8 cellular contexts compared by ENCODE assay signal in the genomic region with DNA sequence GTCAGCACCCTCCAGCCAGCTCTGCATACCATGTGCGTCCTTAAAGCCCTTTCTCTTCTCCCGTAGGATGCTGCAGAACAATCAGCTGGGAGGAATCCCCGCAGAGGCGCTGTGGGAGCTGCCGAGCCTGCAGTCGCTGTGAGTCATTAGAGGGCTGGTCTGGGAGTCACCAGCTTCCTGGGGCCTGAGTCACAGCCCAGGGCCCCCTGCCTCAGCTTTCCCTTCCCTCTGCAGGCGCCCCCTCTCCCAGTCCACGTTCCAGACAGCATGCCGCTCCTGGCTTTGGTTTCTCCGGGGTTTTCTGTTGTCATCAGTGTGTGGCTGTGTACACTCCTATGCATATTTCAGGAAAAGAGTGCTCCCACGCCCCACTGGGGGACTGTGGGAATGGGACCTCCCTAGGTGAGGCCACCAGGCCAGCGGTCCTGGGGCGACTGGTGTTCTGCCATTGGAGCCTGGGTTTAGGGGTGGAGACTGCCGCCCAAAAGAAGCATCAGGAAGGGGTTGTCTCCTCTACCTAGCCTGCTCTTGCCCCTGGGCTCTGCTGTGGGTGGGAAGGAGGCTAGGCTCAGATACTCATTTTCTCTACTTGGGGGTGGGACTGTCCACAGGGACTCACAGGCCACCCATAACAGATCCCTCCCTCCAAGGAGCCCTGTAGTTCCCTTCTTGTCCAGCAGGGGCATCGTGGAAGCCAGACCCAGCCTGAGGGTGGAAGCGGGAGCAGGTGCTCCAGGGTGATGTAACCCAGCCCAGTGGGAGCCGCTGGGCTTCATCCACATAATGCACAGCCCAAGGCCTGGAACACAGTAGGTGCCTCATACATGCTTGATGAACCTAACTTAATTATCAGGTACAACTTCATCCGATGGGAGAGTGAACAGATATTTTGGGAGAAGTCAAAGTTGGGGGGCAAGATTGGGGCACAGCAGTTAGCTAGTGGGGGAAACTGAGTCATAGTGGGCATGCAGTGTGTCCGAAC. TPM values are rescaled to one million over a fixed set of nuclear protein-coding genes. Genes with fewer than 3 reads are reported as not detected.
DNase-seq lines count a peak whose midpoint lies in the region; ATAC-seq and TF ChIP-seq lines count a peak whose summit lies in the region.

No MANE protein-coding gene starts in this region.

- 55 to 69% methylated on average over 14 to 15 of the region's 19 CpGs for WGBS in thyroid gland, 2 donors

- peaks cover 24% of the 10 kb centered on the region for H3K4me1 ChIP-seq in Panc1 (ENCODE audit: control insufficient read depth, insufficient read depth, low read length)
- H3K4me1 ChIP-seq in osteoblast (ENCODE audit: insufficient read depth, low read length), result peaks cover 19% of the 10 kb centered on the region
- peaks cover 0 to 4% of the 10 kb centered on the region in 2 donors for H3K4me1 ChIP-seq in thyroid gland

- peaks cover 20% of the 10 kb centered on the region for H3K27me3 Mint-ChIP-seq in activated T-cell treated with anti-CD3 and anti-CD28 coated beads, Interleukin-2, amount 50 U/mL, for 24 hours

- BruUV-seq in Panc1 (replicated peaks; lab: Mats Ljungman, UMichigan), result no TSS peak

- CTCF ChIA-PET in Panc1 (lab: Charles Lee), result interaction anchor here (0.6 to 0.8 kb wide), 3 partner anchors 30 to 482 kb away, joined by 3 to 8 read pairs (median 3); no protein-coding TSS in a partner anchor

- TF ChIP-seq CTCF in GM10266 (IDR thresholded peaks at IDR 0.05; ENCODE audit: control insufficient read depth, insufficient read depth, low read depth, missing control alignments), result peak; percentile 78
- peak; percentile 93 for TF ChIP-seq CTCF in Panc1 (IDR thresholded peaks at IDR 0.05)
- TF ChIP-seq CTCF in fibroblast of pulmonary artery (IDR thresholded peaks at IDR 0.05; ENCODE audit: low read length, missing control alignments), result peak; percentile 97
- peak; percentile 86 for TF ChIP-seq CTCF in osteoblast (IDR thresholded peaks at IDR 0.05; ENCODE audit: extremely low read depth, low read depth, low read length)
- TF ChIP-seq CTCF in thyroid gland (IDR thresholded peaks at IDR 0.05), result peak in 5 of 6 experiments; percentile 64 to 92 (median 71)

- H2AFZ ChIP-seq in osteoblast (ENCODE audit: low read length), result peak overlapping the region; percentile 83

- intact Hi-C loops in Panc1 (cut with micrococcal nuclease; ENCODE audit: unreplicated experiment), result no loop called here
- intact Hi-C loops in thyroid gland (cut with DNase I), result no loop called here

- peak overlapping the region; percentile 88 for H3K4me2 ChIP-seq in osteoblast (ENCODE audit: insufficient read depth, low read length)

- no peaks in the 10 kb centered on the region for H3K9me3 Mint-ChIP-seq in activated T-cell treated with anti-CD3 and anti-CD28 coated beads, Interleukin-2, amount 50 U/mL, for 24 hours

- H3K27ac ChIP-seq in Panc1 (ENCODE audit: low read length), result peak overlapping the region; percentile 58
- H3K27ac ChIP-seq in osteoblast (ENCODE audit: low read depth, low read length), result peak overlapping the region; percentile 82
- no peak overlapping the region for H3K27ac ChIP-seq in thyroid gland

- POLR2A ChIA-PET in Panc1 (lab: Charles Lee), result no interaction called here

- peak; percentile 82 for DNase-seq in GM10266 (ENCODE audit: extremely low spot score)
- DNase-seq in HuH-7 (ENCODE audit: low spot score), result peak; percentile 87
- peak; percentile 88 for DNase-seq in Panc1 (ENCODE audit: low read depth, low spot score)
- peak; percentile 79 for DNase-seq in activated T-cell treated with anti-CD3 and anti-CD28 coated beads, Interleukin-2, amount 50 U/mL, for 24 hours
- DNase-seq in fibroblast of pulmonary artery (ENCODE audit: low read depth), result peak; percentile 90
- peak; percentile 98 for DNase-seq in osteoblast (ENCODE audit: insufficient read length, low spot score, missing footprints)
- DNase-seq in thyroid gland, result peak; percentile 66 to 71

- no peak for TF ChIP-seq POLR2A in thyroid gland (IDR thresholded peaks at IDR 0.05)

- no peaks in the 10 kb centered on the region for H3K36me3 ChIP-seq in Panc1 (ENCODE audit: control insufficient read depth, insufficient read depth, low read length)
- H3K36me3 ChIP-seq in osteoblast (ENCODE audit: insufficient read depth, low read length), result no peaks in the 10 kb centered on the region
- H3K36me3 ChIP-seq in thyroid gland, result no peaks in the 10 kb centered on the region

- H3K4me1 Mint-ChIP-seq in activated T-cell treated with anti-CD3 and anti-CD28 coated beads, Interleukin-2, amount 50 U/mL, for 24 hours (ENCODE audit: low read depth), result peaks cover 2% of the 10 kb centered on the region

- H3K4me3 ChIP-seq in Panc1 (ENCODE audit: low read depth in 2 of 2, low read length in 2 of 2) (peak overlapping the region; percentile 13 to 45; a peak in 3 of 4 replicates), fibroblast of pulmonary artery (replicated peaks; ENCODE audit: low read depth, low read length) (peak overlapping the region; percentile 15), osteoblast (ENCODE audit: insufficient read depth, low read length) (peak overlapping the region; percentile 66), thyroid gland (replicated peaks in 1 of 3) (no peak overlapping the region)

- no peak overlapping the region for H3K27ac Mint-ChIP-seq in activated T-cell treated with anti-CD3 and anti-CD28 coated beads, Interleukin-2, amount 50 U/mL, for 24 hours

- H3K79me2 ChIP-seq in osteoblast (ENCODE audit: insufficient read depth, low read length), result no peaks in the 10 kb centered on the region

- H4K20me1 ChIP-seq in osteoblast (ENCODE audit: insufficient read depth, low read length), result no peaks in the 10 kb centered on the region

- H3K4me3 Mint-ChIP-seq in activated T-cell treated with anti-CD3 and anti-CD28 coated beads, Interleukin-2, amount 50 U/mL, for 24 hours, result no peak overlapping the region

- in situ Hi-C loops in Panc1 (cut with HindIII; ENCODE audit: low pct_unique_long_range_greater_than_20kb, low sequenced_read_pairs), result no loop called here

- peak; percentile 91 for ATAC-seq in Panc1
- ATAC-seq in GM21390 (IDR thresholded peaks at IDR 0.05; ENCODE audit: unreplicated experiment), result no peak

- H3K27me3 ChIP-seq in Panc1 (ENCODE audit: control insufficient read depth, insufficient read depth, low read length) (no peaks in the 10 kb centered on the region), osteoblast (ENCODE audit: insufficient read depth, low read length) (peaks cover 9% of the 10 kb centered on the region), thyroid gland (no peaks in the 10 kb centered on the region)

- H3K36me3 Mint-ChIP-seq in activated T-cell treated with anti-CD3 and anti-CD28 coated beads, Interleukin-2, amount 50 U/mL, for 24 hours (ENCODE audit: low read depth), result no peaks in the 10 kb centered on the region

- H3K9me3 ChIP-seq in Panc1 (ENCODE audit: control insufficient read depth, insufficient read depth, low read depth, low read length) (no peaks in the 10 kb centered on the region), osteoblast (ENCODE audit: low read depth, low read length) (no peaks in the 10 kb centered on the region), thyroid gland (no peaks in the 10 kb centered on the region)

RNA-seq across cellular contexts. Expression of gene LGR6, which starts 42.5 kb away (rescaled TPM):
- total RNA-seq in Panc1 (2021; ENCODE audit: unreplicated experiment) (0.08 TPM), osteoblast (not detected in 2 replicates), thyroid gland (1 to 10 TPM; 2.8 to 7.0 (median 4.5) TPM)
- 0.23 TPM for polyA plus RNA-seq in Panc1 (2012; ENCODE audit: insufficient read length)

Comparison
In these comparisons a context has a peak if more than half of its experiments do, and no peak if none do; other contexts are left out.
1. H3K27ac ChIP-seq: peak in Panc1 (single experiment) and osteoblast (single experiment); none in thyroid gland (0 of 3).
2. H3K4me3 ChIP-seq: peak in Panc1 (2 of 2), fibroblast of pulmonary artery (single experiment) and osteoblast (single experiment); none in thyroid gland (0 of 3).
3. Peak in every context shown above with its lines, with median percentiles within 50 percentile points of each other: DNase-seq and CTCF ChIP-seq.